8 cellular contexts compared by ENCODE assay signal in genomic region chr1:66533804-66534745, GRCh38. TPM values are rescaled to one million over a fixed set of nuclear protein-coding genes. Genes with fewer than 3 reads are reported as not detected.
DNase-seq lines count a peak whose midpoint lies in the region; ATAC-seq and TF ChIP-seq lines count a peak whose summit lies in the region.

Gene SGIP1 (plus strand): TSS chr1:66534153. CDS start chr1:66534359, 206 bp downstream.

- no peak for DNase-seq in activated CD8-positive, alpha-beta memory T cell treated with anti-CD3 and anti-CD28 coated beads, Interleukin-2, amount 10 ng/mL, durations not matched to agents 7 days and 5 days
- no peak for DNase-seq in activated CD8-positive, alpha-beta memory T cell treated with anti-CD3 and anti-CD28 coated beads, Interleukin-2, amount 50 U/mL, for 48 hours
- peak; percentile 21 for DNase-seq in activated CD4-positive, alpha-beta memory T cell treated with anti-CD3 and anti-CD28 coated beads for 36 hours
- DNase-seq in fibroblast of pulmonary artery (ENCODE audit: low read depth) = peak; percentile 79
- DNase-seq in transverse colon = peak; percentile 18
- no peak for DNase-seq in stimulated activated CD4-positive, alpha-beta T cell treated with anti-CD3 and anti-CD28 coated beads, Interleukin-2, amount 100 ng/mL, for 48 hours

- 15 to 37% methylated on average over 11 to 25 of the region's 25 CpGs for WGBS in transverse colon (ENCODE audit: low coverage in 1 of 2), 2 donors

- H3K9ac ChIP-seq in muscle layer of colon (ENCODE audit: low read length) = no peak within 1 kb of the TSS

- H3K4me1 ChIP-seq in muscle layer of colon (ENCODE audit: insufficient read depth, low read length) (peaks cover 4% of the 10 kb centered on the region), transverse colon (peaks cover 0 to 13% (median 8%) of the 10 kb centered on the region in 4 donors)

- TF ChIP-seq CTCF in fibroblast of pulmonary artery (IDR thresholded peaks at IDR 0.05; ENCODE audit: low read length, missing control alignments) = no peak
- no peak for TF ChIP-seq CTCF in transverse colon (IDR thresholded peaks at IDR 0.05)

- in situ Hi-C loops in transverse colon (cut with MboI; ENCODE audit: low pct_ligation_motif_present in 1 of 4, low pct_unique_long_range_greater_than_20kb in 1 of 4, low sequenced_read_pairs in 3 of 4) = no loop called here

- H3K27me3 ChIP-seq in muscle layer of colon (ENCODE audit: control insufficient read depth in 1 of 2, insufficient read depth in 2 of 2, low read length in 2 of 2) (peaks cover 4 to 7% of the 10 kb centered on the region in 2 donors), transverse colon (peaks cover 35% of the 10 kb centered on the region)

- intact Hi-C loops in activated CD4-positive, alpha-beta memory T cell treated with anti-CD3 and anti-CD28 coated beads for 36 hours (cut with micrococcal nuclease) = no loop called here
- intact Hi-C loops in transverse colon (cut with DNase I; ENCODE audit: low total_unique reads) = no loop called here

- no peaks in the 10 kb centered on the region for H3K9me3 Mint-ChIP-seq in activated CD8-positive, alpha-beta memory T cell treated with anti-CD3 and anti-CD28 coated beads, Interleukin-2, amount 10 ng/mL, durations not matched to agents 7 days and 5 days (ENCODE audit: low read depth)
- H3K9me3 Mint-ChIP-seq in activated CD4-positive, alpha-beta memory T cell treated with anti-CD3 and anti-CD28 coated beads for 36 hours = no peaks in the 10 kb centered on the region

- peak within 1 kb of the TSS; percentile 55 for H3K4me3 ChIP-seq in fibroblast of pulmonary artery (replicated peaks; ENCODE audit: low read depth, low read length)
- peak within 1 kb of the TSS; percentile 62 to 67 for H3K4me3 ChIP-seq in muscle layer of colon (ENCODE audit: low read depth in 1 of 2, low read length in 2 of 2)
- peak within 1 kb of the TSS; percentile 8 to 43 (median 30) for H3K4me3 ChIP-seq in transverse colon

- POLR2A ChIA-PET in activated CD4-positive, alpha-beta memory T cell treated with anti-CD3 and anti-CD28 coated beads for 36 hours (lab: Charles Lee) = no interaction called here

- ATAC-seq in activated CD8-positive, alpha-beta memory T cell treated with anti-CD3 and anti-CD28 coated beads, Interleukin-2, amount 10 ng/mL, durations not matched to agents 7 days and 5 days = no peak
- ATAC-seq in GM21723 (IDR thresholded peaks at IDR 0.05; ENCODE audit: unreplicated experiment) = no peak

- H3K27ac Mint-ChIP-seq in activated CD8-positive, alpha-beta memory T cell treated with anti-CD3 and anti-CD28 coated beads, Interleukin-2, amount 10 ng/mL, durations not matched to agents 7 days and 5 days = no peak within 1 kb of the TSS
- no peak within 1 kb of the TSS for H3K27ac Mint-ChIP-seq in activated CD4-positive, alpha-beta memory T cell treated with anti-CD3 and anti-CD28 coated beads for 36 hours

- CTCF ChIA-PET in activated CD8-positive, alpha-beta memory T cell treated with anti-CD3 and anti-CD28 coated beads, Interleukin-2, amount 10 ng/mL, durations not matched to agents 7 days and 5 days (lab: Charles Lee) = interaction anchor here (0.7 kb wide), 1 partner anchor 11 kb away, joined by 4 read pairs; no protein-coding TSS in a partner anchor
- CTCF ChIA-PET in activated CD4-positive, alpha-beta memory T cell treated with anti-CD3 and anti-CD28 coated beads for 36 hours (lab: Charles Lee) = interaction anchor here (0.7 kb wide), 1 partner anchor 577 kb away, joined by 3 read pairs; no protein-coding TSS in a partner anchor

- H3K4me1 Mint-ChIP-seq in activated CD8-positive, alpha-beta memory T cell treated with anti-CD3 and anti-CD28 coated beads, Interleukin-2, amount 10 ng/mL, durations not matched to agents 7 days and 5 days = peaks cover 9% of the 10 kb centered on the region
- H3K4me1 Mint-ChIP-seq in activated CD4-positive, alpha-beta memory T cell treated with anti-CD3 and anti-CD28 coated beads for 36 hours (ENCODE audit: low read depth) = peaks cover 10% of the 10 kb centered on the region

- TF ChIP-seq EP300 in transverse colon (IDR thresholded peaks at IDR 0.05; ENCODE audit: low read depth) = no peak

- no peaks in the 10 kb centered on the region for H3K9me3 ChIP-seq in muscle layer of colon (ENCODE audit: low read length)
- no peaks in the 10 kb centered on the region for H3K9me3 ChIP-seq in transverse colon

- H3K36me3 ChIP-seq in muscle layer of colon (ENCODE audit: insufficient read depth, low read length) (no peaks in the 10 kb centered on the region), transverse colon (no peaks in the 10 kb centered on the region)

- TF ChIP-seq POLR2A in transverse colon (IDR thresholded peaks at IDR 0.05) = no peak

- H3K4me3 Mint-ChIP-seq in activated CD8-positive, alpha-beta memory T cell treated with anti-CD3 and anti-CD28 coated beads, Interleukin-2, amount 10 ng/mL, durations not matched to agents 7 days and 5 days = peak within 1 kb of the TSS; percentile 49
- peak within 1 kb of the TSS; percentile 72 for H3K4me3 Mint-ChIP-seq in activated CD4-positive, alpha-beta memory T cell treated with anti-CD3 and anti-CD28 coated beads for 36 hours

- peaks cover 71% of the 10 kb centered on the region for H3K27me3 Mint-ChIP-seq in activated CD8-positive, alpha-beta memory T cell treated with anti-CD3 and anti-CD28 coated beads, Interleukin-2, amount 10 ng/mL, durations not matched to agents 7 days and 5 days
- peaks cover 27% of the 10 kb centered on the region for H3K27me3 Mint-ChIP-seq in activated CD4-positive, alpha-beta memory T cell treated with anti-CD3 and anti-CD28 coated beads for 36 hours

- H3K27ac ChIP-seq in muscle layer of colon (ENCODE audit: low read depth, low read length) (peak within 1 kb of the TSS; percentile 37), transverse colon (peak within 1 kb of the TSS; percentile 42 to 81 (median 68))

- H3K36me3 Mint-ChIP-seq in activated CD8-positive, alpha-beta memory T cell treated with anti-CD3 and anti-CD28 coated beads, Interleukin-2, amount 10 ng/mL, durations not matched to agents 7 days and 5 days = no peaks in the 10 kb centered on the region
- H3K36me3 Mint-ChIP-seq in activated CD4-positive, alpha-beta memory T cell treated with anti-CD3 and anti-CD28 coated beads for 36 hours = no peaks in the 10 kb centered on the region

RNA-seq across cellular contexts. Expression of gene SGIP1, which starts in this region (rescaled TPM):
- not detected for total RNA-seq in activated CD8-positive, alpha-beta memory T cell treated with anti-CD3 and anti-CD28 coated beads, Interleukin-2, amount 10 ng/mL, durations not matched to agents 7 days and 5 days
- total RNA-seq in activated CD4-positive, alpha-beta memory T cell treated with anti-CD3 and anti-CD28 coated beads for 36 hours = under 1 TPM in 1 of 2 experiments, not detected in 1; 0.05 TPM
- total RNA-seq in transverse colon = 1 to 10 TPM in 2 of 4 donors, not detected in 2; 1.4 to 1.8 TPM

Comparison
In these comparisons a context has a peak if more than half of its experiments do, and no peak if none do; other contexts are left out.
1. Peak in DNase-seq in activated CD4-positive, alpha-beta memory T cell treated with anti-CD3 and anti-CD28 coated beads for 36 hours; RNA of the gene not detected or under 1 TPM.
2. DNase-seq: peak in fibroblast of pulmonary artery (single experiment) and transverse colon (single experiment); none in activated CD8-positive, alpha-beta memory T cell treated with anti-CD3 and anti-CD28 coated beads, Interleukin-2, amount 10 ng/mL, durations not matched to agents 7 days and 5 days (single experiment), activated CD8-positive, alpha-beta memory T cell treated with anti-CD3 and anti-CD28 coated beads, Interleukin-2, amount 50 U/mL, for 48 hours (single experiment) and stimulated activated CD4-positive, alpha-beta T cell treated with anti-CD3 and anti-CD28 coated beads, Interleukin-2, amount 100 ng/mL, for 48 hours (0 of 2).
3. Peak in every context shown above with its lines, with median percentiles within 50 percentile points of each other: H3K4me3 ChIP-seq.